Comparison of ENCODE assay signal across 14 cellular contexts in genomic region chr12:55899035-55899434, GRCh38. TPM values are rescaled to one million over a fixed set of nuclear protein-coding genes. Genes with fewer than 3 reads are reported as not detected.
DNase-seq lines count a peak whose midpoint lies in the region; ATAC-seq lines count a peak whose summit lies in the region.
"Had no signal": no experiment of that assay in that cellular context is flagged by ENCODE, and none has a peak within 500 bp of the region (broad histone marks: within the 10 kb centered on the region; RNA-seq: fewer than 3 reads in every experiment).

No MANE protein-coding gene starts in this region.

- no peaks in the 10 kb centered on the region for H3K9me3 Mint-ChIP-seq in activated naive CD8-positive, alpha-beta T cell treated with anti-CD3 and anti-CD28 coated beads, Interleukin-2, amount 10 ng/mL, durations not matched to agents 7 days and 5 days
- H3K9me3 Mint-ChIP-seq: activated B cell treated with CpG ODN at 0.5 μM for 24 hours had no signal

- no peak overlapping the region for H3K23ac ChIP-seq in neuronal stem cell (ENCODE audit: low read depth, low read length, poor library complexity)

- H3K27ac ChIP-seq in neuronal stem cell (replicated peaks; ENCODE audit: low read length), result peak overlapping the region; percentile 7
- H3K27ac ChIP-seq: BLaER1 had no signal

- no peak overlapping the region for H3K9ac ChIP-seq in neuronal stem cell (ENCODE audit: low read depth, low read length, poor library complexity)
- H3K9ac ChIP-seq: BLaER1 had no signal

- no peaks in the 10 kb centered on the region for H3K4me1 ChIP-seq in neuronal stem cell (ENCODE audit: control insufficient read depth in 2 of 2, insufficient read depth in 1 of 2, low read depth in 1 of 2, low read length in 2 of 2)
- H3K4me1 ChIP-seq: BLaER1 had no signal

- H2BK12ac ChIP-seq in neuronal stem cell (ENCODE audit: low read length), result no peak overlapping the region

- H3K14ac ChIP-seq in neuronal stem cell (ENCODE audit: low read length), result no peak overlapping the region

- H3K36me3 Mint-ChIP-seq in T-helper 17 cell (ENCODE audit: low read depth), result peaks cover 10% of the 10 kb centered on the region
- H3K36me3 Mint-ChIP-seq in activated naive CD8-positive, alpha-beta T cell treated with anti-CD3 and anti-CD28 coated beads, Interleukin-2, amount 10 ng/mL, durations not matched to agents 7 days and 5 days, result peaks cover 19% of the 10 kb centered on the region

- no peak overlapping the region for H4K91ac ChIP-seq in neuronal stem cell (ENCODE audit: low read depth, low read length, poor library complexity)

- H3K4me1 Mint-ChIP-seq in T-helper 17 cell, result peaks cover 6% of the 10 kb centered on the region
- H3K4me1 Mint-ChIP-seq in activated naive CD8-positive, alpha-beta T cell treated with anti-CD3 and anti-CD28 coated beads, Interleukin-2, amount 10 ng/mL, durations not matched to agents 7 days and 5 days, result peaks cover 7% of the 10 kb centered on the region
- H3K4me1 Mint-ChIP-seq: activated B cell treated with CpG ODN at 0.5 μM for 24 hours had no signal

- H2AFZ ChIP-seq in neuronal stem cell (ENCODE audit: low read length), result no peak overlapping the region

- POLR2A ChIA-PET in activated naive CD8-positive, alpha-beta T cell treated with anti-CD3 and anti-CD28 coated beads, Interleukin-2, amount 10 ng/mL, durations not matched to agents 7 days and 5 days (lab: Charles Lee), result interaction anchor here (0.9 kb wide), 2 partner anchors 41 to 81 kb away, joined by 3 read pairs; partner anchors contain the start of genes ORMDL2 and SARNP

- no peaks in the 10 kb centered on the region for H3K27me3 ChIP-seq in neuronal stem cell (ENCODE audit: control insufficient read depth in 3 of 3, insufficient read depth in 3 of 3, low read depth in 1 of 3, low read length in 3 of 3)
- H3K27me3 ChIP-seq: BLaER1 had no signal

- no peak overlapping the region for H2AK5ac ChIP-seq in neuronal stem cell (ENCODE audit: low read depth, low read length)

- H3K27ac Mint-ChIP-seq in T-helper 17 cell, result peak overlapping the region; percentile 74
- peak overlapping the region; percentile 37 for H3K27ac Mint-ChIP-seq in activated naive CD8-positive, alpha-beta T cell treated with anti-CD3 and anti-CD28 coated beads, Interleukin-2, amount 10 ng/mL, durations not matched to agents 7 days and 5 days
- H3K27ac Mint-ChIP-seq: activated B cell treated with CpG ODN at 0.5 μM for 24 hours had no signal

- ATAC-seq in T-helper 17 cell (no peak), HG03342 (IDR thresholded peaks at IDR 0.05; ENCODE audit: unreplicated experiment) (no peak), GM19035 (IDR thresholded peaks at IDR 0.05; ENCODE audit: unreplicated experiment) (no peak), GM18870 (IDR thresholded peaks at IDR 0.05; ENCODE audit: unreplicated experiment) (no peak)
- peak; percentile 32 for ATAC-seq in activated naive CD8-positive, alpha-beta T cell treated with anti-CD3 and anti-CD28 coated beads, Interleukin-2, amount 10 ng/mL, durations not matched to agents 7 days and 5 days (ENCODE audit: low read depth)
- ATAC-seq: left lobe of liver, sciatic nerve had no signal

- H2BK15ac ChIP-seq in neuronal stem cell (ENCODE audit: low read length), result no peak overlapping the region

- no peak overlapping the region for H4K8ac ChIP-seq in neuronal stem cell (ENCODE audit: low read depth, low read length)

- H2BK5ac ChIP-seq in neuronal stem cell (ENCODE audit: low read length), result no peak overlapping the region

- no peak overlapping the region for H3K4me3 Mint-ChIP-seq in T-helper 17 cell
- H3K4me3 Mint-ChIP-seq in activated naive CD8-positive, alpha-beta T cell treated with anti-CD3 and anti-CD28 coated beads, Interleukin-2, amount 10 ng/mL, durations not matched to agents 7 days and 5 days, result no peak overlapping the region
- H3K4me3 Mint-ChIP-seq: activated B cell treated with CpG ODN at 0.5 μM for 24 hours had no signal

- H3K4ac ChIP-seq in neuronal stem cell (ENCODE audit: low read length), result no peak overlapping the region

- H3K79me1 ChIP-seq in neuronal stem cell (ENCODE audit: low read depth, low read length), result no peaks in the 10 kb centered on the region

- peak; percentile 47 for DNase-seq in AG08395 (ENCODE audit: low spot score)
- no peak for DNase-seq in T-helper 17 cell
- no peak for DNase-seq in activated naive CD8-positive, alpha-beta T cell treated with anti-CD3 and anti-CD28 coated beads, Interleukin-2, amount 10 ng/mL, durations not matched to agents 7 days and 5 days
- no peak for DNase-seq in neuronal stem cell (ENCODE audit: low spot score)
- no peak for DNase-seq in NCI-H146 treated with DMSO at 0.1 percent for 48 hours (lab: John Stamatoyannopoulos, UW; ENCODE audit: unreplicated experiment)
- DNase-seq: activated B cell treated with CpG ODN at 0.5 μM for 24 hours, NCI-H774 had no signal

- no peak overlapping the region for H3K4me3 ChIP-seq in neuronal stem cell (ENCODE audit: low read length in 2 of 2)
- H3K4me3 ChIP-seq: BLaER1 had no signal

- no peaks in the 10 kb centered on the region for H3K27me3 Mint-ChIP-seq in T-helper 17 cell
- H3K27me3 Mint-ChIP-seq in activated naive CD8-positive, alpha-beta T cell treated with anti-CD3 and anti-CD28 coated beads, Interleukin-2, amount 10 ng/mL, durations not matched to agents 7 days and 5 days, result no peaks in the 10 kb centered on the region
- H3K27me3 Mint-ChIP-seq: activated B cell treated with CpG ODN at 0.5 μM for 24 hours had no signal

- WGBS in neuronal stem cell (ENCODE audit: extremely low coverage in 2 of 2, insufficient read length in 2 of 2, insufficient replicate concordance in 1 of 2), 2 donors, result no CpG with 5 or more reads among the region's 2 CpGs

- no peak overlapping the region for H3K18ac ChIP-seq in neuronal stem cell (ENCODE audit: low read length)

- H3K9me3 ChIP-seq in T-helper 17 cell (ENCODE audit: control insufficient read depth, low read length, poor library complexity, severe bottlenecking) (no peaks in the 10 kb centered on the region), neuronal stem cell (replicated peaks in 1 of 2; ENCODE audit: control insufficient read depth in 2 of 2, insufficient read depth in 1 of 2, low read depth in 1 of 2, low read length in 2 of 2) (no peaks in the 10 kb centered on the region)
- H3K9me3 ChIP-seq: BLaER1 had no signal

- H3K4me2 ChIP-seq in neuronal stem cell (ENCODE audit: insufficient read depth, low read length, poor library complexity, severe bottlenecking), result no peak overlapping the region
- H3K4me2 ChIP-seq: BLaER1 had no signal

- H2BK120ac ChIP-seq in neuronal stem cell (ENCODE audit: low read depth, low read length), result no peak overlapping the region

- H3K36me3 ChIP-seq in neuronal stem cell (replicated peaks in 1 of 2; ENCODE audit: control insufficient read depth in 2 of 2, insufficient read depth in 2 of 2, low read length in 2 of 2), result peaks cover 18 to 43% of the 10 kb centered on the region in 2 donors

RNA-seq across cellular contexts. Expression of gene PYM1, which starts 28.7 kb away (rescaled TPM):
- total RNA-seq in T-helper 17 cell, result 10 to 100 TPM; 21.9 to 23.3 TPM
- total RNA-seq in activated naive CD8-positive, alpha-beta T cell treated with anti-CD3 and anti-CD28 coated beads, Interleukin-2, amount 10 ng/mL, durations not matched to agents 7 days and 5 days, result 10 to 100 TPM; 48.3 to 48.7 TPM
- 50.0 TPM for polyA plus RNA-seq in neuronal stem cell (2013, experiment 1 of 2)
- polyA plus RNA-seq in neuronal stem cell (2013, experiment 2 of 2), result 49.6 TPM

RNA-seq across cellular contexts. Expression of gene DGKA, which starts 31.9 kb away (rescaled TPM):
- 1,000 to 10,000 TPM in 1 of 2 donors, 100 to 1,000 TPM in 1; 870 to 1,080 TPM for total RNA-seq in T-helper 17 cell
- total RNA-seq in activated naive CD8-positive, alpha-beta T cell treated with anti-CD3 and anti-CD28 coated beads, Interleukin-2, amount 10 ng/mL, durations not matched to agents 7 days and 5 days, result 100 to 1,000 TPM; 783 to 790 TPM
- polyA plus RNA-seq in neuronal stem cell (2013, experiment 1 of 2), result 11.5 TPM
- 10.1 TPM for polyA plus RNA-seq in neuronal stem cell (2013, experiment 2 of 2)

RNA-seq across cellular contexts. Expression of gene MMP19, which starts 56.3 kb away (rescaled TPM):
- not detected for total RNA-seq in T-helper 17 cell
- total RNA-seq in activated naive CD8-positive, alpha-beta T cell treated with anti-CD3 and anti-CD28 coated beads, Interleukin-2, amount 10 ng/mL, durations not matched to agents 7 days and 5 days, result 1 to 10 TPM in 1 of 2 experiments, under 1 TPM in 1; 0.89 to 1.7 TPM
- polyA plus RNA-seq in neuronal stem cell (2013, experiment 1 of 2), result 0.24 TPM
- 0.21 TPM for polyA plus RNA-seq in neuronal stem cell (2013, experiment 2 of 2)
- total RNA-seq: HT-29 had no signal
